In genomic region chr14:24141030-24141880, GRCh38 we compare ENCODE assay signal across 8 cellular contexts. TPM values are rescaled to one million over a fixed set of nuclear protein-coding genes. Genes with fewer than 3 reads are reported as not detected.
DNase-seq lines count a peak whose midpoint lies in the region; ATAC-seq and TF ChIP-seq lines count a peak whose summit lies in the region.

EMC9 (minus strand) TSS chr14:24141591; CDS start chr14:24141304, 287 bp downstream.

- peaks cover 78% of the 10 kb centered on the region for H3K4me1 Mint-ChIP-seq in activated B cell treated with CpG ODN at 0.5 μM for 24 hours
- peaks cover 74 to 83% of the 10 kb centered on the region in 2 donors for H3K4me1 Mint-ChIP-seq in immature natural killer cell

- H3K27ac Mint-ChIP-seq in activated B cell treated with CpG ODN at 0.5 μM for 24 hours, result peak within 1 kb of the TSS; percentile 87
- H3K27ac Mint-ChIP-seq in immature natural killer cell, result peak within 1 kb of the TSS; percentile 81 to 98 (median 95)

- TF ChIP-seq POLR2A in GM18951 (IDR thresholded peaks at IDR 0.05; ENCODE audit: extremely low read depth, insufficient read depth, insufficient read length), result peak; percentile 93

- in situ Hi-C loops in GM18951 (cut with MboI; ENCODE audit: low sequenced_read_pairs, unreplicated experiment), result no loop called here

- POLR2A ChIA-PET in activated B cell treated with CpG ODN at 0.5 μM for 24 hours (lab: Charles Lee), result interaction anchor here (0.7 to 9.4 kb wide), 24 partner anchors 9 to 149 kb away, joined by 3 to 239 read pairs (median 6); partner anchors contain the start of genes CHMP4A, DCAF11, IPO4 and IRF9

- DNase-seq in AG09319 (ENCODE audit: extremely low read depth, low read depth) (peak; percentile 96), NCI-H345 (lab: John Stamatoyannopoulos, UW) (peak; percentile 100), activated B cell treated with CpG ODN at 0.5 μM for 24 hours (peak; percentile 92), caudate nucleus (lab: John Stamatoyannopoulos, UW) (peak; percentile 89 to 100 (median 99)), immature natural killer cell (peak; percentile 98 to 99 (median 99)), smooth muscle cell of the brain vasculature (ENCODE audit: low read depth, low spot score) (peak; percentile 98)

- intact Hi-C loops in activated B cell treated with CpG ODN at 0.5 μM for 24 hours (cut with micrococcal nuclease), result loop anchor here (1.0 kb wide), 7 partner anchors 20 to 158 kb away; partner anchors contain the start of genes CHMP4A, DCAF11, DHRS1 and IPO4

- H3K9me3 Mint-ChIP-seq in activated B cell treated with CpG ODN at 0.5 μM for 24 hours, result no peaks in the 10 kb centered on the region
- no peaks in the 10 kb centered on the region for H3K9me3 Mint-ChIP-seq in immature natural killer cell

- peak within 1 kb of the TSS; percentile 83 for H3K4me3 Mint-ChIP-seq in activated B cell treated with CpG ODN at 0.5 μM for 24 hours
- H3K4me3 Mint-ChIP-seq in immature natural killer cell, result peak within 1 kb of the TSS; percentile 89 to 95 (median 92)

- H3K27ac ChIP-seq in caudate nucleus (ENCODE audit: low read depth, low read length), result peak within 1 kb of the TSS; percentile 87

- ATAC-seq in HG03196 (IDR thresholded peaks at IDR 0.05; ENCODE audit: unreplicated experiment) (peak; percentile 81), activated B cell treated with CpG ODN at 0.5 μM for 24 hours (ENCODE audit: low read depth) (peak; percentile 90)

- TF ChIP-seq CTCF in AG09319 (IDR thresholded peaks at IDR 0.05; ENCODE audit: low read depth, low read length) (peak; percentile 33), activated B cell treated with CpG ODN at 0.5 μM for 24 hours (IDR thresholded peaks at IDR 0.05) (no peak)

- no peaks in the 10 kb centered on the region for H3K27me3 Mint-ChIP-seq in activated B cell treated with CpG ODN at 0.5 μM for 24 hours
- peaks cover 8 to 9% (median 9%) of the 10 kb centered on the region in 3 donors for H3K27me3 Mint-ChIP-seq in immature natural killer cell (ENCODE audit: low read depth in 3 of 3)

- H3K36me3 Mint-ChIP-seq in activated B cell treated with CpG ODN at 0.5 μM for 24 hours (ENCODE audit: low read depth), result peaks cover 74% of the 10 kb centered on the region
- H3K36me3 Mint-ChIP-seq in immature natural killer cell, result peaks cover 7 to 30% (median 12%) of the 10 kb centered on the region in 3 donors

- CTCF ChIA-PET in activated B cell treated with CpG ODN at 0.5 μM for 24 hours (lab: Charles Lee), result interaction anchor here (1.0 to 3.1 kb wide), 3 partner anchors 19 to 32 kb away, joined by 10 to 13 read pairs (median 12); partner anchors contain the start of genes DCAF11, IRF9 and NRL

RNA-seq across cellular contexts. Expression of gene EMC9, which starts in this region (rescaled TPM):
- 22.5 and 22.6 TPM in 2 replicates for total RNA-seq in activated B cell treated with CpG ODN at 0.5 μM for 24 hours
- 10 to 100 TPM; 14.2 to 19.0 (median 17.6) TPM for polyA plus RNA-seq in immature natural killer cell

Comparison
In these comparisons a context has a peak if more than half of its experiments do, and no peak if none do; other contexts are left out.
1. Peak in every context shown above with its lines: DNase-seq, ATAC-seq and H3K27ac ChIP-seq.